Comparison of ENCODE assay signal across 8 cellular contexts in the genomic region with DNA sequence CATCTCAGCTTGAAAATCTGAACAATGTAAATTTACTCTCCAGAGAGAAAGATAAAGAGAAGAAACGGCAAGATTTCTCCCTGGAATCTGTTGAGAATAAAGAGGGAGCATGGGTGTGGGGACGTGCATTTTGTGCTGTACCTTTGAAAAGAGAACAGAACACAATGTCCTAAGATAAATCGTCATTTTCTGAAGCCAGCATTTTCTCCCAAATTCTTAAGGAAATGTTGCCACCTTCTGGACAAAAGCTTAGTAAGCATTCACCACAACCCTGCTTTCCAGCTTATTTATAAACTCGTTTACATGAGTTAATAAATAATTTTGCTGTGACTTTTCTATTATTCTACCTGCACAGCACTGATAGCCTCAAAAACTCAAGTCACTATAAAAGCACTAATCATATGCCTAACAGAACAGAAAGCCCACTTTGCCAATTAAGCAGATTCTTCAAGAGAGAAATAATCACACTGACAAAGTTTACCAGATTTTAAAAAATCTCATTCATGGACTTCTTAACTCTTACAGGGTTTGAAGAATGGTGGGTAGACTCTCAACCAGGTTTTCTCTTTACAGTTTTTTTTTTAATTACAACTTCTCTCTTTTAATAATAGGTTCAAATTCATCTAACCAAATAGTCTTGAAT.
DNase-seq lines count a peak whose midpoint lies in the region; ATAC-seq and TF ChIP-seq lines count a peak whose summit lies in the region.

No MANE protein-coding gene starts in this region.

- H3K4me3 ChIP-seq in BE2C (ENCODE audit: low read depth, low read length): no peak overlapping the region
- H3K4me3 ChIP-seq in Karpas-422 (ENCODE audit: low read length): no peak overlapping the region
- no peak overlapping the region for H3K4me3 ChIP-seq in PC-9
- no peak overlapping the region for H3K4me3 ChIP-seq in esophagus muscularis mucosa

- no peak for TF ChIP-seq POLR2A in esophagus muscularis mucosa (IDR thresholded peaks at IDR 0.05; ENCODE audit: low read depth)

- H3K27ac ChIP-seq in Karpas-422 (ENCODE audit: low read length) (no peak overlapping the region), PC-9 (no peak overlapping the region), esophagus muscularis mucosa (replicated peaks in 1 of 4) (no peak overlapping the region)

- TF ChIP-seq EP300 in esophagus muscularis mucosa (IDR thresholded peaks at IDR 0.05): no peak

- ATAC-seq in GM19395 (IDR thresholded peaks at IDR 0.05; ENCODE audit: unreplicated experiment): peak; percentile 69

- 6% methylated on average over 4 of the region's 4 CpGs for WGBS in esophagus muscularis mucosa

- TF ChIP-seq CTCF in BE2C (IDR thresholded peaks at IDR 0.05; ENCODE audit: low read depth, low read length) (peak; percentile 59), PC-9 (conservative IDR thresholded peaks at IDR 0.05) (peak; percentile 76), esophagus muscularis mucosa (IDR thresholded peaks at IDR 0.05) (peak; percentile 60), osteocyte (IDR thresholded peaks at IDR 0.05) (peak; percentile 75)

- no peaks in the 10 kb centered on the region for H3K27me3 Mint-ChIP-seq in osteocyte (ENCODE audit: unreplicated experiment)

- no peaks in the 10 kb centered on the region for H3K9me3 ChIP-seq in BE2C
- no peaks in the 10 kb centered on the region for H3K9me3 ChIP-seq in Karpas-422 (ENCODE audit: low read length)
- H3K9me3 ChIP-seq in PC-9 (ENCODE audit: insufficient read depth, low read depth): no peaks in the 10 kb centered on the region
- no peaks in the 10 kb centered on the region for H3K9me3 ChIP-seq in esophagus muscularis mucosa

- H3K9me3 Mint-ChIP-seq in osteocyte (ENCODE audit: unreplicated experiment): no peaks in the 10 kb centered on the region

- intact Hi-C loops in PC-9 (cut with micrococcal nuclease; ENCODE audit: unreplicated experiment): loop anchor here (1.0 to 5.0 kb wide), 6 partner anchors 204 to 1529 kb away; no protein-coding TSS in a partner anchor
- intact Hi-C loops in esophagus muscularis mucosa (cut with DNase I): loop anchor here (10.0 kb wide), 2 partner anchors 1312 to 1532 kb away; no protein-coding TSS in a partner anchor

- H3K9me2 ChIP-seq in Karpas-422 (replicated peaks; ENCODE audit: insufficient read depth, low read length) (no peaks in the 10 kb centered on the region), PC-9 (ENCODE audit: insufficient read depth) (no peaks in the 10 kb centered on the region)

- POLR2A ChIA-PET in PC-9 (lab: Charles Lee; ENCODE audit: unreplicated experiment): no interaction called here

- no peaks in the 10 kb centered on the region for H3K36me3 Mint-ChIP-seq in osteocyte (ENCODE audit: unreplicated experiment)

- H3K4me3 Mint-ChIP-seq in osteocyte (ENCODE audit: unreplicated experiment): no peak overlapping the region

- H3K4me2 ChIP-seq in Karpas-422 (ENCODE audit: low read depth, low read length, poor library complexity, severe bottlenecking) (no peak overlapping the region), PC-9 (no peak overlapping the region)

- H4K20me1 ChIP-seq in Karpas-422 (ENCODE audit: insufficient read depth, low read depth, low read length) (no peaks in the 10 kb centered on the region), PC-9 (ENCODE audit: insufficient read depth) (no peaks in the 10 kb centered on the region)

- no peaks in the 10 kb centered on the region for H3K36me3 ChIP-seq in BE2C
- no peaks in the 10 kb centered on the region for H3K36me3 ChIP-seq in Karpas-422 (ENCODE audit: insufficient read depth, low read length)
- H3K36me3 ChIP-seq in PC-9 (ENCODE audit: low read depth): no peaks in the 10 kb centered on the region
- H3K36me3 ChIP-seq in esophagus muscularis mucosa: no peaks in the 10 kb centered on the region

- H3K4me1 ChIP-seq in BE2C (no peaks in the 10 kb centered on the region), Karpas-422 (ENCODE audit: low read length) (no peaks in the 10 kb centered on the region), PC-9 (replicated peaks; ENCODE audit: insufficient read depth) (no peaks in the 10 kb centered on the region), esophagus muscularis mucosa (peaks cover 0 to 7% (median 7%) of the 10 kb centered on the region in 4 donors)

- no peaks in the 10 kb centered on the region for H3F3A ChIP-seq in PC-9 (ENCODE audit: insufficient read depth, low read depth)

- no peaks in the 10 kb centered on the region for H3K79me2 ChIP-seq in Karpas-422 (ENCODE audit: low read length)
- H3K79me2 ChIP-seq in PC-9 (ENCODE audit: low read depth): no peaks in the 10 kb centered on the region

- BruUV-seq in PC-9 (replicated peaks; lab: Mats Ljungman, UMichigan): no TSS peak

- H2AFZ ChIP-seq in Karpas-422 (ENCODE audit: low read length): no peak overlapping the region
- no peak overlapping the region for H2AFZ ChIP-seq in PC-9

- DNase-seq in BE2C (no peak), Karpas-422 (peak; percentile 72), PC-9 (peak in 1 of 2 experiments; percentile 8), esophagus muscularis mucosa (ENCODE audit: extremely low spot score) (no peak), osteocyte (ENCODE audit: extremely low spot score, unreplicated experiment) (no peak), GF-D8 (lab: John Stamatoyannopoulos, UW) (no peak)
- DNase-seq in stimulated activated CD4-positive, alpha-beta T cell treated with anti-CD3 and anti-CD28 coated beads, Interleukin-12 subunit alpha, Interleukin-12 subunit beta, amount 100 ng/mL, for 4 hours: no peak

- H3K4me1 Mint-ChIP-seq in osteocyte (ENCODE audit: unreplicated experiment): peaks cover 4% of the 10 kb centered on the region

- H3K27me3 ChIP-seq in BE2C (peaks cover 8% of the 10 kb centered on the region; the same call in 1 of the 2 replicates), Karpas-422 (ENCODE audit: low read length) (no peaks in the 10 kb centered on the region), PC-9 (ENCODE audit: insufficient read depth, low read depth) (no peaks in the 10 kb centered on the region), esophagus muscularis mucosa (no peaks in the 10 kb centered on the region)

- no peak overlapping the region for H3K9ac ChIP-seq in Karpas-422 (ENCODE audit: low read length)

- H3K27ac Mint-ChIP-seq in osteocyte (ENCODE audit: unreplicated experiment): no peak overlapping the region

- CTCF ChIA-PET in PC-9 (lab: Charles Lee): interaction anchor here (0.6 to 1.3 kb wide), 2 partner anchors 54 to 1032 kb away, joined by 5 to 6 read pairs; no protein-coding TSS in a partner anchor
